Comparison of ENCODE assay signal across 9 cellular contexts in the genomic region with DNA sequence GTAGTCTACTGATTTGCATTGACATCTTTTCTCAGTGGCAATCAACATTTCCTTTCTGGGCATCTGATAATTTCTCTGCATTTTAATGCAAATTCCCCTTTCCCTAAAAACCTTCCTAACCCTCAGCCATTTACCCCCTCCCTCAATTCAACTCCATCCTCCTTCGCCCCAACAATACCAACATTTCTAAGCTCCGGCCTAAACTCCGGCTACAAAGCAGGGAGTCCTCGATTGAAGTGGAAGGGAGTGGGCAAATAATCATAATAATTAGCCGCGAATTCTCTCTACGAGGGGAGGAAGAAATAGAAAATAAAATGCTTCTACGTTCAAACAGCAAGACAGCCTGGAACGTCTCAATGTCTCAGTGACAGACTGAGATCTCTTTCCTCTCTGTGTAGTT. TPM values are rescaled to one million over a fixed set of nuclear protein-coding genes. Genes with fewer than 3 reads are reported as not detected.
DNase-seq lines count a peak whose midpoint lies in the region; ATAC-seq and TF ChIP-seq lines count a peak whose summit lies in the region.
"Had no signal": no experiment of that assay in that cellular context is flagged by ENCODE, and none has a peak within 500 bp of the region (broad histone marks: within the 10 kb centered on the region; RNA-seq: fewer than 3 reads in every experiment).

No MANE protein-coding gene starts in this region.

- no peak for ATAC-seq in effector memory CD8-positive, alpha-beta T cell (replicated peaks)

- H3K9me3 ChIP-seq in osteoblast (ENCODE audit: low read depth, low read length) (no peaks in the 10 kb centered on the region), thyroid gland (no peaks in the 10 kb centered on the region)
- H3K9me3 ChIP-seq: MG63 had no signal

- DNase-seq in GM06990 (ENCODE audit: extremely low read depth, insufficient read length), result no peak
- DNase-seq in NCI-H2227 treated with DMSO at 0.1 percent for 48 hours (lab: John Stamatoyannopoulos, UW), result peak; percentile 78
- DNase-seq in effector memory CD8-positive, alpha-beta T cell, result no peak
- DNase-seq in osteoblast (ENCODE audit: insufficient read length, low spot score, missing footprints), result no peak
- DNase-seq in thyroid gland, result no peak
- no peak for DNase-seq in inferior parietal cortex (ENCODE audit: extremely low spot score)
- DNase-seq in pons (ENCODE audit: low spot score), result no peak
- DNase-seq in D341Med (ENCODE audit: low spot score), result no peak
- DNase-seq: MG63 had no signal

- H3K4me1 Mint-ChIP-seq in effector memory CD8-positive, alpha-beta T cell (ENCODE audit: low read depth in 2 of 2), result peaks cover 16 to 19% of the 10 kb centered on the region in 2 donors

- no peak overlapping the region for H3K27ac Mint-ChIP-seq in effector memory CD8-positive, alpha-beta T cell

- WGBS in thyroid gland, 2 donors, result 75 to 81% methylated on average over 9 of the region's 9 CpGs

- peak overlapping the region; percentile 80 to 91 for H3K4me3 Mint-ChIP-seq in effector memory CD8-positive, alpha-beta T cell

- H3K36me3 ChIP-seq in GM06990 (ENCODE audit: control insufficient read depth, insufficient read depth, low read length) (no peaks in the 10 kb centered on the region), osteoblast (ENCODE audit: insufficient read depth, low read length) (no peaks in the 10 kb centered on the region), thyroid gland (no peaks in the 10 kb centered on the region)
- H3K36me3 ChIP-seq: MG63 had no signal

- no peaks in the 10 kb centered on the region for H4K20me1 ChIP-seq in osteoblast (ENCODE audit: insufficient read depth, low read length)

- no peak for TF ChIP-seq POLR2A in thyroid gland (IDR thresholded peaks at IDR 0.05)

- peaks cover 5% of the 10 kb centered on the region for H3K4me1 ChIP-seq in osteoblast (ENCODE audit: insufficient read depth, low read length)
- H3K4me1 ChIP-seq in thyroid gland, result peaks cover 19 to 22% of the 10 kb centered on the region in 2 donors

- no peaks in the 10 kb centered on the region for H3K79me2 ChIP-seq in osteoblast (ENCODE audit: insufficient read depth, low read length)

- no peaks in the 10 kb centered on the region; the same call in 1 of the 2 replicates for H3K27me3 ChIP-seq in GM06990 (replicated peaks; ENCODE audit: control insufficient read depth, insufficient read depth, low read length)
- H3K27me3 ChIP-seq in osteoblast (ENCODE audit: insufficient read depth, low read length), result peaks cover 43% of the 10 kb centered on the region
- no peaks in the 10 kb centered on the region for H3K27me3 ChIP-seq in thyroid gland

- H3K27me3 Mint-ChIP-seq in effector memory CD8-positive, alpha-beta T cell, result peaks cover 58 to 94% of the 10 kb centered on the region in 2 donors

- no peak overlapping the region for H2AFZ ChIP-seq in osteoblast (ENCODE audit: low read length)

- H3K27ac ChIP-seq in osteoblast (ENCODE audit: low read depth, low read length) (no peak overlapping the region), thyroid gland (no peak overlapping the region)

- H3K4me3 ChIP-seq in GM06990 (replicated peaks; ENCODE audit: low read depth, low read length), result peak overlapping the region; percentile 81
- H3K4me3 ChIP-seq in osteoblast (ENCODE audit: insufficient read depth, low read length), result peak overlapping the region; percentile 86
- peak overlapping the region in 1 of 3 donors; percentile 60 for H3K4me3 ChIP-seq in thyroid gland (replicated peaks in 1 of 3)

- no peaks in the 10 kb centered on the region for H3K36me3 Mint-ChIP-seq in effector memory CD8-positive, alpha-beta T cell (ENCODE audit: insufficient read depth)

- TF ChIP-seq CTCF in GM06990 (IDR thresholded peaks at IDR 0.05; ENCODE audit: insufficient read depth, low read length, poor library complexity, severe bottlenecking) (no peak), osteoblast (IDR thresholded peaks at IDR 0.05; ENCODE audit: extremely low read depth, low read depth, low read length) (no peak), thyroid gland (IDR thresholded peaks at IDR 0.05) (no peak)

- H3K4me2 ChIP-seq in osteoblast (ENCODE audit: insufficient read depth, low read length), result peak overlapping the region; percentile 89

- H3K9me3 Mint-ChIP-seq in effector memory CD8-positive, alpha-beta T cell, result no peaks in the 10 kb centered on the region

- intact Hi-C loops in thyroid gland (cut with DNase I), result no loop called here

RNA-seq across cellular contexts. Expression of gene BCL11A, which starts 4.6 kb away (rescaled TPM):
- 0.29 and 1.4 TPM in 2 replicates for total RNA-seq in osteoblast
- total RNA-seq in thyroid gland, result 10 to 100 TPM in 1 of 4 donors, 1 to 10 TPM in 3; 4.6 to 12.8 (median 9.0) TPM
